In genomic region chr5:138985683-138986082, GRCh38 we compare ENCODE assay signal across 27 cellular contexts.
DNase-seq lines count a peak whose midpoint lies in the region; ATAC-seq, FAIRE-seq and TF ChIP-seq lines count a peak whose summit lies in the region.
"Had no signal": no experiment of that assay in that cellular context is flagged by ENCODE, and none has a peak within 500 bp of the region (broad histone marks: within the 10 kb centered on the region; RNA-seq: fewer than 3 reads in every experiment).

No MANE protein-coding gene starts in this region.

- H3K4me3 ChIP-seq in BLaER1 (no peak overlapping the region), K562 (no peak overlapping the region), osteoblast (ENCODE audit: insufficient read depth, low read length) (no peak overlapping the region)
- H3K4me3 ChIP-seq: right lobe of liver had no signal

- peak overlapping the region; percentile 30; the same call in 1 of the 2 replicates for H3K4me2 ChIP-seq in BLaER1
- H3K4me2 ChIP-seq in H9 (ENCODE audit: insufficient read depth, insufficient read length, low read length), result no peak overlapping the region
- no peak overlapping the region for H3K4me2 ChIP-seq in K562 (ENCODE audit: insufficient read depth, low read length)
- H3K4me2 ChIP-seq in osteoblast (ENCODE audit: insufficient read depth, low read length), result peak overlapping the region; percentile 23

- no peak overlapping the region for H3K56ac ChIP-seq in H9 (ENCODE audit: insufficient read length, low read depth, low read length)

- H2BK5ac ChIP-seq in H9 (ENCODE audit: insufficient read length, low read length), result no peak overlapping the region

- POLR2A ChIA-PET in K562 (lab: Yijun Ruan, JAX), result interaction anchor here (1.0 kb wide), 1 partner anchor 9 kb away, joined by 3 read pairs; no protein-coding TSS in a partner anchor
- POLR2A ChIA-PET in activated CD4-positive, alpha-beta memory T cell treated with anti-CD3 and anti-CD28 coated beads for 36 hours (lab: Charles Lee), result no interaction called here

- H3K14ac ChIP-seq in H9 (ENCODE audit: insufficient read depth, low read length), result no peak overlapping the region

- no peak overlapping the region for H2BK15ac ChIP-seq in H9 (ENCODE audit: low read depth, low read length)

- H3K79me1 ChIP-seq in H9 (ENCODE audit: insufficient read depth, low read depth, low read length, poor library complexity, severe bottlenecking), result no peaks in the 10 kb centered on the region

- H2BK12ac ChIP-seq in H9 (ENCODE audit: insufficient read length, low read depth, low read length), result no peak overlapping the region

- no peak overlapping the region for H3K27ac Mint-ChIP-seq in H9
- no peak overlapping the region for H3K27ac Mint-ChIP-seq in activated CD4-positive, alpha-beta memory T cell treated with anti-CD3 and anti-CD28 coated beads for 36 hours
- H3K27ac Mint-ChIP-seq: activated naive CD8-positive, alpha-beta T cell treated with anti-CD3 and anti-CD28 coated beads, Interleukin-2, amount 50 U/mL, for 24 hours; CD4-positive, alpha-beta T cell; natural killer cell treated with Interleukin-12 subunit alpha and Interleukin-12 subunit beta and Interleukin-15 and Interleukin-18, amount 100 ng/mL, for 72 hours had no signal

- TF ChIP-seq EP300 in K562 (IDR thresholded peaks at IDR 0.05; ENCODE audit: low read length), result no peak

- H3K9ac ChIP-seq in BLaER1 (no peak overlapping the region), H9 (ENCODE audit: extremely low read depth, insufficient read length, low read length) (no peak overlapping the region), K562 (ENCODE audit: insufficient read depth in 1 of 2, low read depth in 2 of 2, low read length in 2 of 2) (peak overlapping the region in 1 of 2 experiments; percentile 3; a peak in 1 of 4 replicates)
- H3K9ac ChIP-seq: parathyroid adenoma had no signal

- H4K5ac ChIP-seq in H9 (ENCODE audit: insufficient read length, low read depth, low read length), result no peak overlapping the region

- H3K9me3 Mint-ChIP-seq in H9, result no peaks in the 10 kb centered on the region
- H3K9me3 Mint-ChIP-seq in activated CD4-positive, alpha-beta memory T cell treated with anti-CD3 and anti-CD28 coated beads for 36 hours, result no peaks in the 10 kb centered on the region
- H3K9me3 Mint-ChIP-seq: activated naive CD8-positive, alpha-beta T cell treated with anti-CD3 and anti-CD28 coated beads, Interleukin-2, amount 50 U/mL, for 24 hours; CD4-positive, alpha-beta T cell; natural killer cell treated with Interleukin-12 subunit alpha and Interleukin-12 subunit beta and Interleukin-15 and Interleukin-18, amount 100 ng/mL, for 72 hours had no signal

- no peak overlapping the region for H3K18ac ChIP-seq in H9 (ENCODE audit: insufficient read length, low read depth, low read length)

- no peak overlapping the region for H2BK20ac ChIP-seq in H9 (ENCODE audit: low read depth, low read length, poor library complexity, severe bottlenecking)

- WGBS in H9 (ENCODE audit: extremely low coverage, insufficient read length, low lambda C conversion rate), result no CpG with 5 or more reads among the region's 6 CpGs
- 10% methylated on average over 6 of the region's 6 CpGs for WGBS in K562 (ENCODE audit: insufficient coverage, low coverage, missing lambda C conversion rate)

- H3K4me1 Mint-ChIP-seq in H9, result no peaks in the 10 kb centered on the region
- peaks cover 19% of the 10 kb centered on the region for H3K4me1 Mint-ChIP-seq in activated CD4-positive, alpha-beta memory T cell treated with anti-CD3 and anti-CD28 coated beads for 36 hours (ENCODE audit: low read depth)

- H3K23me2 ChIP-seq in H9 (ENCODE audit: insufficient read length, low read depth, low read length, poor library complexity, severe bottlenecking), result no peaks in the 10 kb centered on the region

- H3K27me3 Mint-ChIP-seq in H9 (ENCODE audit: low read depth), result no peaks in the 10 kb centered on the region; the same call in none of the 2 replicates
- H3K27me3 Mint-ChIP-seq in activated CD4-positive, alpha-beta memory T cell treated with anti-CD3 and anti-CD28 coated beads for 36 hours, result no peaks in the 10 kb centered on the region
- H3K27me3 Mint-ChIP-seq: activated naive CD8-positive, alpha-beta T cell treated with anti-CD3 and anti-CD28 coated beads, Interleukin-2, amount 50 U/mL, for 24 hours; CD4-positive, alpha-beta T cell; natural killer cell treated with Interleukin-12 subunit alpha and Interleukin-12 subunit beta and Interleukin-15 and Interleukin-18, amount 100 ng/mL, for 72 hours had no signal

- H2AFZ ChIP-seq in H9 (ENCODE audit: low read length) (no peak overlapping the region), K562 (ENCODE audit: low read depth, low read length) (no peak overlapping the region), osteoblast (ENCODE audit: low read length) (no peak overlapping the region)
- H2AFZ ChIP-seq: parathyroid adenoma had no signal

- intact Hi-C loops in K562 (cut with micrococcal nuclease), result no loop called here
- intact Hi-C loops in activated CD4-positive, alpha-beta memory T cell treated with anti-CD3 and anti-CD28 coated beads for 36 hours (cut with micrococcal nuclease), result no loop called here

- H3K9me3 ChIP-seq in BLaER1 (no peaks in the 10 kb centered on the region), H9 (ENCODE audit: control insufficient read depth, low read depth, low read length) (no peaks in the 10 kb centered on the region), K562 (replicated peaks; ENCODE audit: control insufficient read depth, insufficient read depth, low read depth, low read length) (no peaks in the 10 kb centered on the region), osteoblast (ENCODE audit: low read depth, low read length) (no peaks in the 10 kb centered on the region)
- H3K9me3 ChIP-seq: right lobe of liver had no signal

- H3K4me1 ChIP-seq in BLaER1, result peaks cover 22% of the 10 kb centered on the region
- H3K4me1 ChIP-seq in H9 (ENCODE audit: insufficient read depth, low read length), result no peaks in the 10 kb centered on the region
- peaks cover 0 to 8% of the 10 kb centered on the region in 2 experiments; a peak in 3 of 5 replicates for H3K4me1 ChIP-seq in K562 (replicated peaks in 1 of 2; ENCODE audit: control insufficient read depth in 2 of 2, insufficient read depth in 2 of 2, low read length in 2 of 2)
- peaks cover 34% of the 10 kb centered on the region for H3K4me1 ChIP-seq in osteoblast (ENCODE audit: insufficient read depth, low read length)
- H3K4me1 ChIP-seq: parathyroid adenoma, right lobe of liver had no signal

- H4K20me1 ChIP-seq in BLaER1 (no peaks in the 10 kb centered on the region), H9 (ENCODE audit: control insufficient read depth, insufficient read depth, insufficient read length) (no peaks in the 10 kb centered on the region), K562 (replicated peaks; ENCODE audit: control insufficient read depth, insufficient read depth, low read length) (no peaks in the 10 kb centered on the region), osteoblast (ENCODE audit: insufficient read depth, low read length) (peaks cover 14% of the 10 kb centered on the region)

- no peak overlapping the region for H2BK120ac ChIP-seq in H9 (ENCODE audit: low read depth, low read length, poor library complexity, severe bottlenecking)

- H3T11ph ChIP-seq in H9 (ENCODE audit: low read length), result no peak overlapping the region

- H3K36me3 ChIP-seq in BLaER1, result no peaks in the 10 kb centered on the region
- no peaks in the 10 kb centered on the region for H3K36me3 ChIP-seq in K562 (ENCODE audit: control insufficient read depth, insufficient read depth, low read length)
- no peaks in the 10 kb centered on the region for H3K36me3 ChIP-seq in osteoblast (ENCODE audit: insufficient read depth, low read length)
- H3K36me3 ChIP-seq: right lobe of liver had no signal

- no peak overlapping the region for H3K4ac ChIP-seq in H9 (ENCODE audit: low read depth, low read length)

- no peak for TF ChIP-seq POLR2A in K562 (conservative IDR thresholded peaks at IDR 0.05)

- H3K23ac ChIP-seq in H9 (ENCODE audit: insufficient read length, low read depth, low read length), result no peak overlapping the region

- H3K36me3 Mint-ChIP-seq in H9 (ENCODE audit: insufficient read depth in 1 of 3, low read depth in 3 of 3), result no peaks in the 10 kb centered on the region
- peaks cover 3% of the 10 kb centered on the region for H3K36me3 Mint-ChIP-seq in activated CD4-positive, alpha-beta memory T cell treated with anti-CD3 and anti-CD28 coated beads for 36 hours
- H3K36me3 Mint-ChIP-seq: natural killer cell treated with Interleukin-12 subunit alpha and Interleukin-12 subunit beta and Interleukin-15 and Interleukin-18, amount 100 ng/mL, for 72 hours had no signal

- no TSS peak for BruUV-seq in K562 (replicated peaks; lab: Mats Ljungman, UMichigan)

- H4K91ac ChIP-seq in H9 (ENCODE audit: insufficient read length, low read depth, low read length), result no peak overlapping the region

- in situ Hi-C loops in K562 (cut with MboI), result no loop called here

- H3K9me1 ChIP-seq in K562 (ENCODE audit: control insufficient read depth, insufficient read depth, low read length), result no peaks in the 10 kb centered on the region

- H3K27ac ChIP-seq in BLaER1 (no peak overlapping the region), H9 (ENCODE audit: insufficient read length, low read depth, low read length) (no peak overlapping the region), K562 (ENCODE audit: extremely low read depth, low read depth, low read length) (no peak overlapping the region), osteoblast (ENCODE audit: low read depth, low read length) (peak overlapping the region; percentile 27)
- H3K27ac ChIP-seq: parathyroid adenoma, right lobe of liver had no signal

- peak; percentile 42 for FAIRE-seq in K562 (lab: Jason Lieb, UNC)
- FAIRE-seq: bronchial epithelial cell, G401.6, GM18507, HTR-8/SVneo, urothelium cell line had no signal

- CTCF ChIA-PET in K562 (lab: Yijun Ruan, JAX; ENCODE audit: low intra/inter-chr PET ratio), result no interaction called here
- CTCF ChIA-PET in activated CD4-positive, alpha-beta memory T cell treated with anti-CD3 and anti-CD28 coated beads for 36 hours (lab: Charles Lee), result no interaction called here

- peak; percentile 12 for DNase-seq in H9
- peak in 2 of 4 experiments; percentile 36 to 54 for DNase-seq in K562 (ENCODE audit: extremely low read depth in 1 of 4, low spot score in 3 of 4)
- no peak for DNase-seq in osteoblast (ENCODE audit: insufficient read length, low spot score, missing footprints)
- no peak for DNase-seq in activated CD4-positive, alpha-beta memory T cell treated with anti-CD3 and anti-CD28 coated beads for 36 hours
- DNase-seq: activated effector memory CD4-positive, alpha-beta T cell treated with anti-CD3 and anti-CD28 coated beads, Interleukin-2, amount 50 U/mL, for 16 hours; activated naive CD8-positive, alpha-beta T cell treated with anti-CD3 and anti-CD28 coated beads, Interleukin-2, amount 50 U/mL, for 24 hours; CD4-positive, alpha-beta T cell; cortex of kidney; DMS153; HCEC 1CT; Karpas-422; NCI-H1694 treated with DMSO at 0.1 percent for 48 hours; NCI-H774; right lobe of liver; SIG-M5; T-helper 1 cell had no signal

- no peaks in the 10 kb centered on the region for H3K27me3 ChIP-seq in BLaER1
- H3K27me3 ChIP-seq in H9 (ENCODE audit: insufficient read depth, low read length), result no peaks in the 10 kb centered on the region
- H3K27me3 ChIP-seq in K562 (ENCODE audit: control insufficient read depth in 2 of 2, insufficient read depth in 2 of 2, low read length in 2 of 2), result no peaks in the 10 kb centered on the region
- no peaks in the 10 kb centered on the region for H3K27me3 ChIP-seq in osteoblast (ENCODE audit: insufficient read depth, low read length)
- H3K27me3 ChIP-seq: right lobe of liver had no signal

- H3K4me3 Mint-ChIP-seq in H9, result no peak overlapping the region
- no peak overlapping the region for H3K4me3 Mint-ChIP-seq in activated CD4-positive, alpha-beta memory T cell treated with anti-CD3 and anti-CD28 coated beads for 36 hours
- H3K4me3 Mint-ChIP-seq: activated naive CD8-positive, alpha-beta T cell treated with anti-CD3 and anti-CD28 coated beads, Interleukin-2, amount 50 U/mL, for 24 hours; CD4-positive, alpha-beta T cell; natural killer cell treated with Interleukin-12 subunit alpha and Interleukin-12 subunit beta and Interleukin-15 and Interleukin-18, amount 100 ng/mL, for 72 hours had no signal

- TF ChIP-seq CTCF in H9 (conservative IDR thresholded peaks at IDR 0.05) (no peak), K562 (IDR thresholded peaks at IDR 0.05 in 2 of 3, conservative IDR thresholded peaks at IDR 0.05 in 1 of 3; ENCODE audit: insufficient read depth in 2 of 3, low read depth in 1 of 3, low read length in 3 of 3) (no peak), osteoblast (IDR thresholded peaks at IDR 0.05; ENCODE audit: extremely low read depth, low read depth, low read length) (no peak)

- H2AK5ac ChIP-seq in H9 (ENCODE audit: insufficient read length, low read length), result no peak overlapping the region

- TF ChIP-seq RAD21 in K562 (CRISPR knock-in tag; conservative IDR thresholded peaks at IDR 0.05 in 1 of 2, IDR thresholded peaks at IDR 0.05 in 1 of 2), result no peak

- H3K79me2 ChIP-seq in H9 (ENCODE audit: insufficient read depth, low read length), result no peaks in the 10 kb centered on the region
- no peaks in the 10 kb centered on the region for H3K79me2 ChIP-seq in K562 (ENCODE audit: control insufficient read depth, insufficient read depth, low read length)
- H3K79me2 ChIP-seq in osteoblast (ENCODE audit: insufficient read depth, low read length), result no peaks in the 10 kb centered on the region
- H3K79me2 ChIP-seq: parathyroid adenoma had no signal

- no peak overlapping the region for H4K8ac ChIP-seq in H9 (replicated peaks; ENCODE audit: insufficient read length, low read depth, low read length)

- ATAC-seq in K562, result peak; percentile 68
- ATAC-seq in GM21447 (IDR thresholded peaks at IDR 0.05; ENCODE audit: unreplicated experiment), result no peak
- ATAC-seq in HG03045 (IDR thresholded peaks at IDR 0.05; ENCODE audit: unreplicated experiment), result no peak
- ATAC-seq in GM19463 (IDR thresholded peaks at IDR 0.05; ENCODE audit: unreplicated experiment), result no peak
- ATAC-seq: activated naive CD8-positive, alpha-beta T cell treated with anti-CD3 and anti-CD28 coated beads, Interleukin-2, amount 50 U/mL, for 24 hours; natural killer cell treated with Interleukin-12 subunit alpha and Interleukin-12 subunit beta and Interleukin-15 and Interleukin-18, amount 100 ng/mL, for 72 hours had no signal

Comparison
In these comparisons a context has a peak if more than half of its experiments do, and no peak if none do; other contexts are left out.
1. H3K4me2 ChIP-seq: peak in BLaER1 (single experiment) and osteoblast (single experiment); none in H9 (single experiment) and K562 (single experiment).